ENCODE assay signal across 9 cellular contexts in genomic region chr12:113242018-113242418, GRCh38. TPM values are rescaled to one million over a fixed set of nuclear protein-coding genes. Genes with fewer than 3 reads are reported as not detected.
DNase-seq lines count a peak whose midpoint lies in the region; ATAC-seq, FAIRE-seq and TF ChIP-seq lines count a peak whose summit lies in the region.
"Had no signal": no experiment of that assay in that cellular context is flagged by ENCODE, and none has a peak within 500 bp of the region (broad histone marks: within the 10 kb centered on the region; RNA-seq: fewer than 3 reads in every experiment).

No MANE protein-coding gene starts in this region.

- POLR2A ChIA-PET in A549 (lab: Yijun Ruan, JAX) (interaction anchor here (0.6 to 0.7 kb wide), 3 partner anchors 19 to 45 kb away, joined by 3 to 11 read pairs (median 4); partner anchors contain the start of gene TPCN1), MCF 10A (lab: Yijun Ruan, JAX) (interaction anchor here (0.7 to 14.2 kb wide), 9 partner anchors 13 to 1440 kb away, joined by 3 to 237 read pairs (median 3); partner anchors contain the start of genes DDX54, RITA1 and TPCN1)
- POLR2A ChIA-PET in naive thymus-derived CD8-positive, alpha-beta T cell (lab: Charles Lee): interaction anchor here (0.6 kb wide), 1 partner anchor 36 kb away, joined by 9 read pairs; no protein-coding TSS in a partner anchor

- WGBS in A549 (ENCODE audit: missing lambda C conversion rate): 77% methylated on average over 11 of the region's 11 CpGs

- no peak for TF ChIP-seq POLR2A in A549 (IDR thresholded peaks at IDR 0.05; ENCODE audit: low read length)

- no peak for TF ChIP-seq CTCF in A549 (IDR thresholded peaks at IDR 0.05)
- TF ChIP-seq CTCF in MCF 10A (IDR thresholded peaks at IDR 0.05; ENCODE audit: unreplicated experiment): no peak

- TF ChIP-seq RAD21 in A549 (conservative IDR thresholded peaks at IDR 0.05 in 1 of 2, IDR thresholded peaks at IDR 0.05 in 1 of 2): no peak

- peaks cover 63% of the 10 kb centered on the region for H3K4me1 Mint-ChIP-seq in MCF 10A (ENCODE audit: insufficient read depth, unreplicated experiment)
- H3K4me1 Mint-ChIP-seq in naive thymus-derived CD8-positive, alpha-beta T cell: peaks cover 4 to 32% (median 24%) of the 10 kb centered on the region in 4 donors
- H3K4me1 Mint-ChIP-seq in activated naive CD8-positive, alpha-beta T cell treated with anti-CD3 and anti-CD28 coated beads, Interleukin-2, amount 50 U/mL, for 24 hours: peaks cover 13% of the 10 kb centered on the region

- H3K27me3 Mint-ChIP-seq in MCF 10A (ENCODE audit: insufficient read depth, unreplicated experiment): no peaks in the 10 kb centered on the region
- no peaks in the 10 kb centered on the region for H3K27me3 Mint-ChIP-seq in naive thymus-derived CD8-positive, alpha-beta T cell
- H3K27me3 Mint-ChIP-seq in activated naive CD8-positive, alpha-beta T cell treated with anti-CD3 and anti-CD28 coated beads, Interleukin-2, amount 50 U/mL, for 24 hours: no peaks in the 10 kb centered on the region
- H3K27me3 Mint-ChIP-seq: activated naive CD4-positive, alpha-beta T cell treated with anti-CD3 and anti-CD28 coated beads, Interleukin-2, amount 50 U/mL, for 24 hours had no signal

- H3K9me3 Mint-ChIP-seq in MCF 10A (ENCODE audit: unreplicated experiment): no peaks in the 10 kb centered on the region
- H3K9me3 Mint-ChIP-seq in naive thymus-derived CD8-positive, alpha-beta T cell: no peaks in the 10 kb centered on the region
- H3K9me3 Mint-ChIP-seq in activated naive CD8-positive, alpha-beta T cell treated with anti-CD3 and anti-CD28 coated beads, Interleukin-2, amount 50 U/mL, for 24 hours: no peaks in the 10 kb centered on the region
- H3K9me3 Mint-ChIP-seq: activated naive CD4-positive, alpha-beta T cell treated with anti-CD3 and anti-CD28 coated beads, Interleukin-2, amount 50 U/mL, for 24 hours had no signal

- H3K4me3 ChIP-seq in A549: no peak overlapping the region

- intact Hi-C loops in MCF 10A (cut with micrococcal nuclease): no loop called here

- FAIRE-seq in A549 (lab: Jason Lieb, UNC): no peak

- H3K4me1 ChIP-seq in A549: peaks cover 42% of the 10 kb centered on the region

- CTCF ChIA-PET in A549 (lab: Yijun Ruan, JAX): no interaction called here
- CTCF ChIA-PET in MCF 10A (lab: Yijun Ruan, JAX): no interaction called here

- peak overlapping the region; percentile 95 for H3K27ac Mint-ChIP-seq in MCF 10A (ENCODE audit: low read depth, unreplicated experiment)
- H3K27ac Mint-ChIP-seq in naive thymus-derived CD8-positive, alpha-beta T cell: no peak overlapping the region
- H3K27ac Mint-ChIP-seq in activated naive CD8-positive, alpha-beta T cell treated with anti-CD3 and anti-CD28 coated beads, Interleukin-2, amount 50 U/mL, for 24 hours: no peak overlapping the region

- peak overlapping the region in 1 of 2 experiments; percentile 62; a peak in 2 of 6 replicates for H3K27ac ChIP-seq in A549

- ATAC-seq in A549: no peak
- ATAC-seq in naive thymus-derived CD8-positive, alpha-beta T cell: no peak
- no peak for ATAC-seq in activated naive CD8-positive, alpha-beta T cell treated with anti-CD3 and anti-CD28 coated beads, Interleukin-2, amount 50 U/mL, for 24 hours

- no peak for DNase-seq in A549 (ENCODE audit: low read depth in 1 of 2, low spot score in 1 of 2)
- peak; percentile 95 for DNase-seq in HT1080 (ENCODE audit: low read depth)
- DNase-seq in MCF 10A (ENCODE audit: unreplicated experiment): peak; percentile 95
- peak; percentile 41 for DNase-seq in mucosa of gallbladder (ENCODE audit: low spot score)
- DNase-seq in naive thymus-derived CD8-positive, alpha-beta T cell: no peak
- no peak for DNase-seq in stimulated activated CD4-positive, alpha-beta T cell treated with anti-CD3 and anti-CD28 coated beads, Interleukin-2, amount 100 ng/mL, for 48 hours
- no peak for DNase-seq in activated naive CD8-positive, alpha-beta T cell treated with anti-CD3 and anti-CD28 coated beads, Interleukin-2, amount 50 U/mL, for 24 hours
- DNase-seq in medulla oblongata (ENCODE audit: extremely low spot score): no peak

- BruUV-seq in MCF 10A (replicated peaks; lab: Mats Ljungman, UMichigan): TSS peak; percentile 32

- peak overlapping the region; percentile 44 for H3K4me2 ChIP-seq in A549

- peaks cover 48% of the 10 kb centered on the region for H3K36me3 Mint-ChIP-seq in MCF 10A (ENCODE audit: insufficient read depth, unreplicated experiment)
- peaks cover 0 to 66% (median 11%) of the 10 kb centered on the region in 3 donors for H3K36me3 Mint-ChIP-seq in naive thymus-derived CD8-positive, alpha-beta T cell
- peaks cover 21% of the 10 kb centered on the region for H3K36me3 Mint-ChIP-seq in activated naive CD8-positive, alpha-beta T cell treated with anti-CD3 and anti-CD28 coated beads, Interleukin-2, amount 50 U/mL, for 24 hours (ENCODE audit: low read depth)

- TF ChIP-seq EP300 in A549 (IDR thresholded peaks at IDR 0.05): no peak

- H3K9me3 ChIP-seq in A549: no peaks in the 10 kb centered on the region

- peak overlapping the region; percentile 56 for H3K4me3 Mint-ChIP-seq in MCF 10A (ENCODE audit: unreplicated experiment)
- no peak overlapping the region for H3K4me3 Mint-ChIP-seq in naive thymus-derived CD8-positive, alpha-beta T cell
- H3K4me3 Mint-ChIP-seq in activated naive CD8-positive, alpha-beta T cell treated with anti-CD3 and anti-CD28 coated beads, Interleukin-2, amount 50 U/mL, for 24 hours: no peak overlapping the region
- H3K4me3 Mint-ChIP-seq: activated naive CD4-positive, alpha-beta T cell treated with anti-CD3 and anti-CD28 coated beads, Interleukin-2, amount 50 U/mL, for 24 hours had no signal

TF ChIP-seq in A549, 52 proteins besides CTCF, POLR2A, EP300 and RAD21 (continues in another document):
- TF ChIP-seq HOXB13 (CRISPR knock-in tag; IDR thresholded peaks at IDR 0.05; ENCODE audit: low read depth) (no peak), HEYL (CRISPR knock-in tag; IDR thresholded peaks at IDR 0.05) (no peak), CHD4 (IDR thresholded peaks at IDR 0.05; ENCODE audit: borderline replicate concordance) (no peak), E2F6 (IDR thresholded peaks at IDR 0.05; ENCODE audit: borderline replicate concordance, low read depth) (no peak), FOSL2 (IDR thresholded peaks at IDR 0.05) (no peak), FOSL2 (CRISPR knock-in tag; IDR thresholded peaks at IDR 0.05) (no peak), ZNF302 (CRISPR knock-in tag; IDR thresholded peaks at IDR 0.05) (no peak), PHF8 (IDR thresholded peaks at IDR 0.05; ENCODE audit: borderline replicate concordance, low read depth) (no peak), HOXA7 (CRISPR knock-in tag; IDR thresholded peaks at IDR 0.05) (no peak), TFCP2L1 (CRISPR knock-in tag; IDR thresholded peaks at IDR 0.05) (no peak), BHLHE40 (IDR thresholded peaks at IDR 0.05; ENCODE audit: low read depth, low read length) (no peak), NPAS2 (CRISPR knock-in tag; IDR thresholded peaks at IDR 0.05; ENCODE audit: borderline replicate concordance) (no peak), NR3C1 (IDR thresholded peaks at IDR 0.05) (no peak)

RNA-seq across cellular contexts. Expression of gene TPCN1, which starts 20.8 kb away (rescaled TPM):
- polyA plus RNA-seq in A549 (2011; rRNA removed): 24.1 and 28.7 TPM in 2 replicates
- 26.0 and 34.1 TPM in 2 replicates for polyA plus RNA-seq in A549 (2012; cell fraction: cytosol; rRNA removed)
- polyA plus RNA-seq in A549 (2012; cell fraction: nucleus; rRNA removed): 98.9 and 125 TPM in 2 replicates
- polyA plus RNA-seq in A549 (2017; fragmentation: RNase III; extraction: RNeasy Plus Mini Kit Qiagen cat#74134 plus additional on column Dnase treatment): 20.5 to 21.9 TPM (median 21.0 TPM) in 3 replicates
- 31.8 and 38.7 TPM in 2 replicates for polyA minus RNA-seq in A549 (2011; rRNA and poly(A)+ RNA removed)
- 10.2 and 12.1 TPM in 2 replicates for total RNA-seq in HT1080 (2014; rRNA removed; shearing (Covaris generic))
- 16.6 and 17.0 TPM in 2 replicates for polyA plus RNA-seq in HT1080 (2015; cell fraction: cytosol; rRNA removed)
- polyA plus RNA-seq in HT1080 (2015; cell fraction: nucleus; rRNA removed): 54.1 and 64.8 TPM in 2 replicates
- 42.7 and 43.0 TPM in 2 replicates for total RNA-seq in MCF 10A (2022)
- total RNA-seq in mucosa of gallbladder: 97.1 TPM
- 10 to 100 TPM; 81.2 to 83.0 TPM for total RNA-seq in naive thymus-derived CD8-positive, alpha-beta T cell
- polyA plus RNA-seq in naive thymus-derived CD8-positive, alpha-beta T cell: 10 to 100 TPM in 2 of 3 donors, 1 to 10 TPM in 1; 6.7 to 16.5 (median 11.0) TPM

RNA-seq across cellular contexts. Expression of gene RITA1, which starts 56.5 kb away (rescaled TPM):
- polyA plus RNA-seq in A549 (2011; rRNA removed): 16.7 and 18.6 TPM in 2 replicates
- 30.7 and 38.4 TPM in 2 replicates for polyA plus RNA-seq in A549 (2012; cell fraction: cytosol; rRNA removed)
- polyA plus RNA-seq in A549 (2012; cell fraction: nucleus; rRNA removed): 20.3 and 23.4 TPM in 2 replicates
- 19.6 to 20.5 TPM (median 19.8 TPM) in 3 replicates for polyA plus RNA-seq in A549 (2017; fragmentation: RNase III; extraction: RNeasy Plus Mini Kit Qiagen cat#74134 plus additional on column Dnase treatment)
- polyA minus RNA-seq in A549 (2011; rRNA and poly(A)+ RNA removed): 11.0 and 14.3 TPM in 2 replicates
- 50.0 and 58.8 TPM in 2 replicates for total RNA-seq in HT1080 (2014; rRNA removed; shearing (Covaris generic))
- polyA plus RNA-seq in HT1080 (2015; cell fraction: cytosol; rRNA removed): 37.7 and 41.2 TPM in 2 replicates
- polyA plus RNA-seq in HT1080 (2015; cell fraction: nucleus; rRNA removed): 15.7 and 19.1 TPM in 2 replicates
- total RNA-seq in MCF 10A (2022): 17.5 and 17.9 TPM in 2 replicates
- 21.5 TPM for total RNA-seq in mucosa of gallbladder
- 10 to 100 TPM; 12.8 to 17.1 TPM for total RNA-seq in naive thymus-derived CD8-positive, alpha-beta T cell
- polyA plus RNA-seq in naive thymus-derived CD8-positive, alpha-beta T cell: 10 to 100 TPM; 22.9 to 26.2 (median 24.6) TPM

RNA-seq across cellular contexts. Expression of gene DDX54, which starts 56.7 kb away (rescaled TPM):
- polyA plus RNA-seq in A549 (2011; rRNA removed): 60.6 and 62.4 TPM in 2 replicates
- 88.2 and 92.3 TPM in 2 replicates for polyA plus RNA-seq in A549 (2012; cell fraction: cytosol; rRNA removed)
- 178 and 216 TPM in 2 replicates for polyA plus RNA-seq in A549 (2012; cell fraction: nucleus; rRNA removed)
- polyA plus RNA-seq in A549 (2017; fragmentation: RNase III; extraction: RNeasy Plus Mini Kit Qiagen cat#74134 plus additional on column Dnase treatment): 55.9 to 64.5 TPM (median 62.2 TPM) in 3 replicates
- polyA minus RNA-seq in A549 (2011; rRNA and poly(A)+ RNA removed): 57.6 and 76.8 TPM in 2 replicates
- 85.1 and 86.1 TPM in 2 replicates for total RNA-seq in HT1080 (2014; rRNA removed; shearing (Covaris generic))
- 56.7 and 62.2 TPM in 2 replicates for polyA plus RNA-seq in HT1080 (2015; cell fraction: cytosol; rRNA removed)
- 91.0 and 105 TPM in 2 replicates for polyA plus RNA-seq in HT1080 (2015; cell fraction: nucleus; rRNA removed)
- total RNA-seq in MCF 10A (2022): 67.3 and 75.8 TPM in 2 replicates
- total RNA-seq in mucosa of gallbladder: 55.9 TPM
- total RNA-seq in naive thymus-derived CD8-positive, alpha-beta T cell: 10 to 100 TPM; 76.1 to 81.8 TPM
- 10 to 100 TPM; 17.9 to 38.2 (median 24.3) TPM for polyA plus RNA-seq in naive thymus-derived CD8-positive, alpha-beta T cell

Comparison
In these comparisons a context has a peak if more than half of its experiments do, and no peak if none do; other contexts are left out.
1. DNase-seq: peak in HT1080 (single experiment), MCF 10A (single experiment) and mucosa of gallbladder (single experiment); none in A549 (0 of 2), naive thymus-derived CD8-positive, alpha-beta T cell (0 of 10), stimulated activated CD4-positive, alpha-beta T cell treated with anti-CD3 and anti-CD28 coated beads, Interleukin-2, amount 100 ng/mL, for 48 hours (0 of 2), activated naive CD8-positive, alpha-beta T cell treated with anti-CD3 and anti-CD28 coated beads, Interleukin-2, amount 50 U/mL, for 24 hours (single experiment) and medulla oblongata (single experiment).